3 cellular contexts compared by ENCODE assay signal in the genomic region with DNA sequence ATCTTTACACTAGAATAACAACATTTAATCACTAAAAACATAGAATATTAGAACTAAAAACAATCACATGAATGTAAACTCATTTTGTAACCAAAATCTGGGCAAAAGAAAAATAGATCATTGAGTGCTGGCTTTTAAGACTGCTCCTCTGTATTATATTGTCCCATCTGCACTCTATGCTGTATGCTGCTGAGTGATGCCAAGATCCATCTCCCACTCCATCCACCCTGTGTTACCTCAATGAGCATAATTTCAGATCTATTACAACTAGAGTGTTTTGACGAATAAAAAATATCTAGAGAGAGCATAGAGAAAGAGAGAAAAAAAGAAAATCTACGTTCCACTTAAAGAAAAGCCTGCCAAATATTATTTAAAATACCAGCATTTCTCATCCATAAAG.
"Had no signal": no experiment of that assay in that cellular context is flagged by ENCODE, and none has a peak within 500 bp of the region (broad histone marks: within the 10 kb centered on the region; RNA-seq: fewer than 3 reads in every experiment).

No MANE protein-coding gene starts in this region.

- DNase-seq: GDM1, GF-D8 had no signal

- H3K4me3 ChIP-seq: GM12878 had no signal
